ENCODE assay signal across 8 cellular contexts in genomic region chr18:48410095-48410920, GRCh38.
DNase-seq lines count a peak whose midpoint lies in the region; ATAC-seq lines count a peak whose summit lies in the region.

No MANE protein-coding gene starts in this region.

- H3K27ac ChIP-seq in effector memory CD4-positive, alpha-beta T cell (ENCODE audit: insufficient read depth, low read length, poor library complexity, severe bottlenecking) = peak overlapping the region; percentile 18

- H3K9me3 ChIP-seq in effector memory CD4-positive, alpha-beta T cell (ENCODE audit: control insufficient read depth, low read length) = no peaks in the 10 kb centered on the region

- peaks cover 18% of the 10 kb centered on the region for H3K4me1 ChIP-seq in effector memory CD4-positive, alpha-beta T cell (ENCODE audit: control insufficient read depth, insufficient read depth, low read length, poor library complexity, severe bottlenecking)

- peaks cover 30% of the 10 kb centered on the region for H3K27me3 ChIP-seq in effector memory CD4-positive, alpha-beta T cell (replicated peaks; ENCODE audit: control insufficient read depth, insufficient read depth, low read length, poor library complexity, severe bottlenecking)

- peak; percentile 88 for ATAC-seq in GM19328 (IDR thresholded peaks at IDR 0.05; ENCODE audit: unreplicated experiment)
- peak; percentile 97 for ATAC-seq in HG03439 (IDR thresholded peaks at IDR 0.05; ENCODE audit: unreplicated experiment)

- H3K36me3 ChIP-seq in effector memory CD4-positive, alpha-beta T cell (ENCODE audit: control insufficient read depth, insufficient read depth, low read length) = no peaks in the 10 kb centered on the region

- H3K4me3 ChIP-seq in effector memory CD4-positive, alpha-beta T cell (ENCODE audit: insufficient read depth, low read depth, low read length, poor library complexity, severe bottlenecking) = peak overlapping the region; percentile 73

- DNase-seq in Ammon's horn (ENCODE audit: low spot score) (peak; percentile 90), NCI-H524 treated with DMSO at 0.1 percent for 48 hours (lab: John Stamatoyannopoulos, UW) (peak; percentile 44), medulla oblongata (ENCODE audit: extremely low spot score) (peak; percentile 93)
- peak; percentile 0 to 29 for DNase-seq in activated CD8-positive, alpha-beta memory T cell treated with anti-CD3 and anti-CD28 coated beads for 1 hour (ENCODE audit: extremely low read depth in 1 of 2, low read depth in 1 of 2)
- peak; percentile 7 to 53 (median 32) for DNase-seq in effector memory CD4-positive, alpha-beta T cell
- peak; percentile 77 for DNase-seq in stimulated activated CD4-positive, alpha-beta T cell treated with anti-CD3 and anti-CD28 coated beads, Interleukin-4, amount 100 ng/mL, for 48 hours (ENCODE audit: low read depth in 2 of 2)

Comparison
In these comparisons a context has a peak if more than half of its experiments do, and no peak if none do; other contexts are left out.
1. Peak in every context shown above with its lines: DNase-seq, ATAC-seq, H3K4me3 ChIP-seq and H3K27ac ChIP-seq.
2. DNase-seq: peak in every context shown above with its lines; median percentile 93 in medulla oblongata; 90 in Ammon's horn; 77 in stimulated activated CD4-positive, alpha-beta T cell treated with anti-CD3 and anti-CD28 coated beads, Interleukin-4, amount 100 ng/mL, for 48 hours; 44 in NCI-H524 treated with DMSO at 0.1 percent for 48 hours; 32 in effector memory CD4-positive, alpha-beta T cell; 14 in activated CD8-positive, alpha-beta memory T cell treated with anti-CD3 and anti-CD28 coated beads for 1 hour.